In the genomic region with DNA sequence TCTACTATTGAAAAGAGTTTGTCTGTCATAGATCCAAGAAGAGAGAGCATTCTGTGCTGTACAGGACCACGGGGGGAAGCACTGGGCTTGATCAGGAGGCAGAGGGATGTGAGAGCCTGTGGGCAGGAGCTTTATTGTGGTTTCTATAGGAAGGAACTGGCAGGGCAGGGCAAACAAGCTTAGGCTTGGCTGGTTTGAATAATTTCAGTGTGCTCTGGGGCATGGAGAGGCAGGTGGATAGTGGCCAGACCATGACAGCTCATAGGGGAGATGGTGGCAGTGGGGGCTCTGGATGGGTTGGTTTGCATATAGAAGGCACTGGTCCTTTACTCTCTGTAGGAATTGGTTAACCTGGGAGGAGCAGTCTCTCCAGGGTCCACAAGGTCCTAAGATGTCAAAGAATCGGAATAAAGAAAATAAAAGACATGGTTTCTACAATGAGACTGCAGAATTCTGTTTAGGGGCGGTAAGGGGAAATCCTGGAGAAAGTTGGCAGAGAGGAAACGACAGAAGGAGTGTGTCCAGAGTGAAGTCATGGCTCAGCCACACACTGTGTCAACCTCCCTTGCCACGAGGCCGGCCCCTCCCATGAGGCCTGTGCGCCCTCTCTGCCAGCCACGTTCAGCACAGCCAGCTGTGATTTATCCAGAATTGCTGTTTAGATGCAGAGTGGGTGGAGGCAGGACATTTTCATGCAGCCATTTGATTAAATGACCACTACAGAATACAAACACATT, we compare ENCODE assay signal across 12 cellular contexts.
DNase-seq lines count a peak whose midpoint lies in the region; TF ChIP-seq lines count a peak whose summit lies in the region.
"Had no signal": no experiment of that assay in that cellular context is flagged by ENCODE, and none has a peak within 500 bp of the region (broad histone marks: within the 10 kb centered on the region; RNA-seq: fewer than 3 reads in every experiment).

No MANE protein-coding gene starts in this region.

- H3F3A ChIP-seq in Loucy (ENCODE audit: low read depth) = no peaks in the 10 kb centered on the region

- H3K27me3 ChIP-seq in Loucy (ENCODE audit: insufficient read depth, low read length, poor library complexity, severe bottlenecking) = no peaks in the 10 kb centered on the region
- H3K27me3 ChIP-seq: uterus had no signal

- no peak overlapping the region for H3K4me3 ChIP-seq in Loucy (ENCODE audit: low read length, poor library complexity, severe bottlenecking)
- no peak overlapping the region for H3K4me3 ChIP-seq in cardiac fibroblast (replicated peaks in 1 of 2; ENCODE audit: low read depth in 2 of 2, low read length in 2 of 2)
- H3K4me3 ChIP-seq: uterus had no signal

- no peak for TF ChIP-seq CTCF in Loucy (conservative IDR thresholded peaks at IDR 0.05; ENCODE audit: low read length)
- TF ChIP-seq CTCF in cardiac fibroblast (IDR thresholded peaks at IDR 0.05; ENCODE audit: low read depth, low read length) = no peak

- H3K36me3 ChIP-seq in Loucy (ENCODE audit: insufficient read depth, low read length) = no peaks in the 10 kb centered on the region
- H3K36me3 ChIP-seq: neutrophil, uterus had no signal

- peak overlapping the region; percentile 46 for H3K4me2 ChIP-seq in Loucy (ENCODE audit: low read depth, low read length, poor library complexity, severe bottlenecking)

- no peak overlapping the region for H2AFZ ChIP-seq in Loucy (ENCODE audit: low read length)

- no peaks in the 10 kb centered on the region for H4K20me1 ChIP-seq in Loucy (ENCODE audit: insufficient read depth, low read length, poor library complexity, severe bottlenecking)

- H3K79me2 ChIP-seq in Loucy (ENCODE audit: insufficient read depth, low read length) = no peaks in the 10 kb centered on the region

- no peaks in the 10 kb centered on the region for H3K9me3 ChIP-seq in Loucy (ENCODE audit: insufficient read depth, low read depth, low read length)
- H3K9me3 ChIP-seq: neutrophil, uterus had no signal

- no peak overlapping the region for H3K9ac ChIP-seq in Loucy (ENCODE audit: low read depth, low read length, poor library complexity, severe bottlenecking)

- DNase-seq in cardiac fibroblast (ENCODE audit: low read depth in 2 of 2) (peak; percentile 22 to 43), inferior parietal cortex (ENCODE audit: extremely low spot score) (peak; percentile 58), superior temporal gyrus (ENCODE audit: extremely low spot score) (peak; percentile 79), NCI-H1417 (lab: John Stamatoyannopoulos, UW) (no peak), KG1 (lab: John Stamatoyannopoulos, UW) (no peak), NCI-H187 treated with DMSO at 0.1 percent for 48 hours (lab: John Stamatoyannopoulos, UW) (no peak)
- DNase-seq: activated T-cell treated with anti-CD3 and anti-CD28 coated beads, Interleukin-2, amount 50 U/mL, for 4 hours; MV-4-11; OCI-M1; uterus had no signal

- H3K4me1 ChIP-seq in Loucy (ENCODE audit: insufficient read depth, low read length, poor library complexity, severe bottlenecking) = peaks cover 20% of the 10 kb centered on the region
- H3K4me1 ChIP-seq: uterus had no signal

- no peaks in the 10 kb centered on the region for H3K9me2 ChIP-seq in Loucy (replicated peaks; ENCODE audit: low read depth, low read length)

Comparison
In these comparisons a context has a peak if more than half of its experiments do, and no peak if none do; other contexts are left out.
1. DNase-seq: peak in cardiac fibroblast (2 of 2), inferior parietal cortex (single experiment) and superior temporal gyrus (single experiment); none in NCI-H1417 (0 of 3), KG1 (single experiment) and NCI-H187 treated with DMSO at 0.1 percent for 48 hours (single experiment).